Comparison of ENCODE assay signal across 14 cellular contexts in genomic region chr3:18812316-18812715, GRCh38.
DNase-seq lines count a peak whose midpoint lies in the region; ATAC-seq and TF ChIP-seq lines count a peak whose summit lies in the region.
"Had no signal": no experiment of that assay in that cellular context is flagged by ENCODE, and none has a peak within 500 bp of the region (broad histone marks: within the 10 kb centered on the region; RNA-seq: fewer than 3 reads in every experiment).

No MANE protein-coding gene starts in this region.

- WGBS in GM23248 (ENCODE audit: low coverage in 1 of 2, low lambda C conversion rate in 2 of 2, missing lambda C conversion rate in 2 of 2), 2 experiments = 35 to 50% methylated on average over 3 of the region's 3 CpGs
- 33% methylated on average over 3 of the region's 3 CpGs for whole genome bisulfite sequencing in mammary epithelial cell (ENCODE audit: low coverage, missing lambda C conversion rate)
- WGBS in mesenchymal stem cell = 0% methylated on average over 1 of the region's 3 CpGs

- no peak overlapping the region for H3K14ac ChIP-seq in mesenchymal stem cell (ENCODE audit: low read length in 2 of 2)

- no peak overlapping the region for H2BK15ac ChIP-seq in mesenchymal stem cell (ENCODE audit: low read depth, poor library complexity, severe bottlenecking)

- H3K36me3 ChIP-seq in GM23248 (ENCODE audit: low read depth) (no peaks in the 10 kb centered on the region), mammary epithelial cell (ENCODE audit: insufficient read depth, low read length) (no peaks in the 10 kb centered on the region), mesenchymal stem cell (ENCODE audit: control insufficient read depth in 1 of 2, insufficient read depth in 2 of 2, low read depth in 1 of 2, low read length in 2 of 2) (no peaks in the 10 kb centered on the region), MM.1S (replicated peaks; ENCODE audit: insufficient read depth, low read length) (no peaks in the 10 kb centered on the region), HAP-1 (replicated peaks) (no peaks in the 10 kb centered on the region)
- H3K36me3 ChIP-seq: gastrocnemius medialis had no signal

- H3K79me2 ChIP-seq in GM23248 (ENCODE audit: insufficient read depth) (no peaks in the 10 kb centered on the region), mammary epithelial cell (ENCODE audit: insufficient read depth, low read length) (no peaks in the 10 kb centered on the region), MM.1S (ENCODE audit: low read length) (no peaks in the 10 kb centered on the region)

- H3K27ac ChIP-seq in GM23248 (no peak overlapping the region), mammary epithelial cell (ENCODE audit: insufficient read depth, low read depth, low read length) (no peak overlapping the region), mesenchymal stem cell (ENCODE audit: low read length, poor library complexity, severe bottlenecking) (no peak overlapping the region), MM.1S (ENCODE audit: low read length) (no peak overlapping the region)
- H3K27ac ChIP-seq: body of pancreas, gastrocnemius medialis, KMS-11 had no signal

- H3K4me2 ChIP-seq in GM23248 (ENCODE audit: unreplicated experiment) (no peak overlapping the region), mammary epithelial cell (ENCODE audit: insufficient read depth, low read depth, low read length) (no peak overlapping the region), mesenchymal stem cell (ENCODE audit: low read length, poor library complexity, severe bottlenecking) (no peak overlapping the region), MM.1S (ENCODE audit: low read depth, low read length) (no peak overlapping the region)
- H3K4me2 ChIP-seq: KMS-11 had no signal

- H2BK5ac ChIP-seq in mesenchymal stem cell (ENCODE audit: low read depth, low read length, poor library complexity, severe bottlenecking) = no peak overlapping the region

- H3K27me3 ChIP-seq in GM23248 (replicated peaks; ENCODE audit: insufficient read depth) (no peaks in the 10 kb centered on the region), mammary epithelial cell (ENCODE audit: insufficient read depth, low read length) (no peaks in the 10 kb centered on the region), mesenchymal stem cell (ENCODE audit: control insufficient read depth in 1 of 2, insufficient read depth in 1 of 2, low read length in 2 of 2) (no peaks in the 10 kb centered on the region), MM.1S (replicated peaks; ENCODE audit: insufficient read depth, low read length) (no peaks in the 10 kb centered on the region), HAP-1 (ENCODE audit: low read depth) (no peaks in the 10 kb centered on the region)
- H3K27me3 ChIP-seq: body of pancreas, gastrocnemius medialis had no signal

- no peaks in the 10 kb centered on the region for H4K20me1 ChIP-seq in GM23248 (ENCODE audit: insufficient read depth)
- H4K20me1 ChIP-seq in mammary epithelial cell (ENCODE audit: insufficient read depth, low read length) = no peaks in the 10 kb centered on the region
- H4K20me1 ChIP-seq in MM.1S (ENCODE audit: insufficient read depth, low read length) = no peaks in the 10 kb centered on the region

- TF ChIP-seq CTCF in mammary epithelial cell (conservative IDR thresholded peaks at IDR 0.05 in 1 of 2, IDR thresholded peaks at IDR 0.05 in 1 of 2; ENCODE audit: extremely low read depth in 1 of 2, insufficient read depth in 1 of 2, low read depth in 1 of 2, low read length in 2 of 2) = no peak
- no peak for TF ChIP-seq CTCF in MM.1S (IDR thresholded peaks at IDR 0.05; ENCODE audit: low read length)

- no peak overlapping the region for H3K9ac ChIP-seq in GM23248
- no peak overlapping the region for H3K9ac ChIP-seq in mammary epithelial cell (ENCODE audit: insufficient read depth, low read length)
- no peak overlapping the region for H3K9ac ChIP-seq in mesenchymal stem cell (ENCODE audit: low read length)
- H3K9ac ChIP-seq in MM.1S (ENCODE audit: low read length) = no peak overlapping the region
- H3K9ac ChIP-seq: KMS-11 had no signal

- no peak overlapping the region for H2BK120ac ChIP-seq in mesenchymal stem cell (ENCODE audit: low read depth, low read length)

- H3K4ac ChIP-seq in mesenchymal stem cell (ENCODE audit: low read depth in 1 of 2, low read length in 2 of 2) = no peak overlapping the region

- dilution Hi-C loops in mammary epithelial cell (cut with HindIII; ENCODE audit: low sequenced_read_pairs) = no loop called here

- BruUV-seq in mammary epithelial cell (replicated peaks; lab: Mats Ljungman, UMichigan) = no TSS peak

- ATAC-seq in HG03097 (IDR thresholded peaks at IDR 0.05; ENCODE audit: low FRiP score, unreplicated experiment) = no peak
- ATAC-seq: activated CD4-positive, alpha-beta T cell treated with anti-CD3 and anti-CD28 coated beads for 36 hours; body of pancreas; gastrocnemius medialis had no signal

- intact Hi-C loops in mammary epithelial cell (cut with micrococcal nuclease) = no loop called here

- no peaks in the 10 kb centered on the region for H3K79me1 ChIP-seq in mesenchymal stem cell (replicated peaks; ENCODE audit: low read length, poor library complexity, severe bottlenecking)

- CTCF ChIA-PET in mammary epithelial cell (lab: Charles Lee; ENCODE audit: low non-redundant PET) = no interaction called here

- H2BK12ac ChIP-seq in mesenchymal stem cell (ENCODE audit: low read length in 2 of 2) = no peak overlapping the region

- H3K9me2 ChIP-seq in GM23248 (ENCODE audit: insufficient read depth) (no peaks in the 10 kb centered on the region), MM.1S (replicated peaks; ENCODE audit: insufficient read depth, low read length) (no peaks in the 10 kb centered on the region)

- no peak overlapping the region for H3K23ac ChIP-seq in mesenchymal stem cell (ENCODE audit: low read length in 2 of 2)

- peak; percentile 7 for DNase-seq in GM23248
- peak; percentile 77 for DNase-seq in NCI-H226
- DNase-seq in mammary epithelial cell = peak; percentile 48
- DNase-seq in mesenchymal stem cell = peak; percentile 38
- DNase-seq in MM.1S = no peak
- no peak for DNase-seq in HAP-1 (ENCODE audit: low spot score in 2 of 2)
- DNase-seq: activated CD4-positive, alpha-beta T cell treated with anti-CD3 and anti-CD28 coated beads for 36 hours; activated naive CD4-positive, alpha-beta T cell treated with anti-CD3 and anti-CD28 coated beads for 36 hours; gastrocnemius medialis; NCI-H1436; Right ventricle myocardium superior had no signal

- no peaks in the 10 kb centered on the region for H3K4me1 ChIP-seq in GM23248 (ENCODE audit: insufficient read depth)
- H3K4me1 ChIP-seq in mammary epithelial cell (ENCODE audit: insufficient read depth, low read length) = no peaks in the 10 kb centered on the region
- H3K4me1 ChIP-seq in mesenchymal stem cell (ENCODE audit: control insufficient read depth, insufficient read depth, low read depth, low read length) = no peaks in the 10 kb centered on the region
- H3K4me1 ChIP-seq in MM.1S (ENCODE audit: low read length) = no peaks in the 10 kb centered on the region
- no peaks in the 10 kb centered on the region for H3K4me1 ChIP-seq in HAP-1
- H3K4me1 ChIP-seq: body of pancreas, gastrocnemius medialis had no signal

- no peak overlapping the region for H3K18ac ChIP-seq in mesenchymal stem cell (ENCODE audit: low read depth in 1 of 2, low read length in 2 of 2)

- H2AFZ ChIP-seq in GM23248 = no peak overlapping the region
- no peak overlapping the region for H2AFZ ChIP-seq in mammary epithelial cell (ENCODE audit: low read depth, low read length)
- H2AFZ ChIP-seq in mesenchymal stem cell (ENCODE audit: low read depth, low read length) = no peak overlapping the region
- no peak overlapping the region for H2AFZ ChIP-seq in MM.1S (ENCODE audit: low read length)

- H3K9me3 ChIP-seq in GM23248 (ENCODE audit: low read depth) (no peaks in the 10 kb centered on the region), mammary epithelial cell (replicated peaks; ENCODE audit: insufficient read depth, low read length) (no peaks in the 10 kb centered on the region), mesenchymal stem cell (ENCODE audit: control insufficient read depth, low read length) (no peaks in the 10 kb centered on the region), MM.1S (replicated peaks; ENCODE audit: insufficient read depth, low read length) (no peaks in the 10 kb centered on the region), HAP-1 (no peaks in the 10 kb centered on the region)
- H3K9me3 ChIP-seq: body of pancreas, gastrocnemius medialis had no signal

- H4K91ac ChIP-seq in mesenchymal stem cell (ENCODE audit: low read length) = no peak overlapping the region

- no peak overlapping the region for H2AK5ac ChIP-seq in mesenchymal stem cell (ENCODE audit: low read length, severe bottlenecking)

- no peak overlapping the region for H4K8ac ChIP-seq in mesenchymal stem cell (ENCODE audit: low read length)

- H3F3A ChIP-seq in GM23248 (ENCODE audit: insufficient read depth) (no peaks in the 10 kb centered on the region), MM.1S (ENCODE audit: insufficient read depth, low read length) (no peaks in the 10 kb centered on the region)

- no peak overlapping the region for H3K4me3 ChIP-seq in GM23248
- no peak overlapping the region for H3K4me3 ChIP-seq in mammary epithelial cell (replicated peaks in 1 of 3; ENCODE audit: insufficient read depth in 1 of 3, low read depth in 2 of 3, low read length in 3 of 3)
- no peak overlapping the region for H3K4me3 ChIP-seq in mesenchymal stem cell (ENCODE audit: insufficient read depth in 1 of 2, low read depth in 1 of 2, low read length in 2 of 2)
- no peak overlapping the region for H3K4me3 ChIP-seq in MM.1S (ENCODE audit: low read length)
- H3K4me3 ChIP-seq in HAP-1 = no peak overlapping the region
- H3K4me3 ChIP-seq: body of pancreas, gastrocnemius medialis had no signal

- in situ Hi-C loops in GM23248 (cut with MboI) (no loop called here), mammary epithelial cell (cut with MboI; ENCODE audit: low sequenced_read_pairs in 2 of 2) (no loop called here), HAP-1 (cut with MboI; ENCODE audit: low sequenced_read_pairs) (no loop called here)

Comparison
In these comparisons a context has a peak if more than half of its experiments do, and no peak if none do; other contexts are left out.
1. DNase-seq: peak in GM23248 (single experiment), NCI-H226 (single experiment), mammary epithelial cell (single experiment) and mesenchymal stem cell (single experiment); none in MM.1S (single experiment) and HAP-1 (0 of 2).